In genomic region chr5:92329759-92330158, GRCh38 we compare ENCODE assay signal across 24 cellular contexts.
"Had no signal": no experiment of that assay in that cellular context is flagged by ENCODE, and none has a peak within 500 bp of the region (broad histone marks: within the 10 kb centered on the region; RNA-seq: fewer than 3 reads in every experiment).

No MANE protein-coding gene starts in this region.

- H3K9me3 ChIP-seq: mucosa of descending colon, neutrophil, pancreas, suprapubic skin, transverse colon, upper lobe of right lung, uterus had no signal

- H3K27me3 ChIP-seq: dorsolateral prefrontal cortex, neutrophil, pancreas, suprapubic skin, transverse colon, upper lobe of right lung, uterus had no signal

- H3K4me1 ChIP-seq: pancreas, suprapubic skin, transverse colon, upper lobe of right lung, uterus had no signal

- DNase-seq: dorsolateral prefrontal cortex; effector CD4-positive, alpha-beta T cell; hypothalamus; immature natural killer cell; islet precursor cell; kidney glomerular epithelial cell; mesenchymal stem cell; mucosa of descending colon; naive B cell; pancreas; stimulated activated CD4-positive, alpha-beta T cell treated with anti-CD3 and anti-CD28 coated beads, Interleukin-12 subunit alpha, Interleukin-12 subunit beta, amount 100 ng/mL, for 4 hours; stimulated activated CD4-positive, alpha-beta T cell treated with anti-CD3 and anti-CD28 coated beads, Interleukin-1b, Interleukin-23, amount 100 ng/mL, for 48 hours; stimulated activated CD4-positive, alpha-beta T cell treated with anti-CD3 and anti-CD28 coated beads, Interleukin-4, amount 100 ng/mL, for 1 hour; stimulated activated CD8-positive, alpha-beta memory T cell treated with anti-CD3 and anti-CD28 coated beads, Interleukin-4, amount 100 ng/mL, for 48 hours; stimulated activated naive CD4-positive, alpha-beta T cell; stimulated activated naive CD8-positive, alpha-beta T cell treated with anti-CD3 and anti-CD28 coated beads, Interleukin-15, amount 100 ng/mL, for 72 hours; transverse colon; upper lobe of right lung; uterus had no signal

- ATAC-seq: mucosa of descending colon; natural killer cell treated with Interleukin-12 subunit alpha and Interleukin-12 subunit beta and Interleukin-15 and Interleukin-18, amount 100 ng/mL, for 72 hours; pancreas; sciatic nerve; stimulated activated naive CD8-positive, alpha-beta T cell treated with anti-CD3 and anti-CD28 coated beads, Interleukin-15, amount 100 ng/mL, for 72 hours; upper lobe of right lung had no signal

- H3K36me3 ChIP-seq: neutrophil, pancreas, suprapubic skin, transverse colon, upper lobe of right lung, uterus had no signal

- H3K4me2 ChIP-seq: smooth muscle cell had no signal

- H3K27ac ChIP-seq: dorsolateral prefrontal cortex, neutrophil, pancreas, suprapubic skin, transverse colon, upper lobe of right lung, uterus had no signal

- H3K4me3 ChIP-seq: dorsolateral prefrontal cortex, mucosa of descending colon, pancreas, smooth muscle cell, suprapubic skin, transverse colon, upper lobe of right lung, uterus had no signal
